Comparison of ENCODE assay signal across 21 cellular contexts in genomic region chr6:167229586-167229985, GRCh38.
DNase-seq lines count a peak whose midpoint lies in the region; ATAC-seq and TF ChIP-seq lines count a peak whose summit lies in the region.
"Had no signal": no experiment of that assay in that cellular context is flagged by ENCODE, and none has a peak within 500 bp of the region (broad histone marks: within the 10 kb centered on the region; RNA-seq: fewer than 3 reads in every experiment).

No MANE protein-coding gene starts in this region.

- H3K56ac ChIP-seq in mesendoderm (ENCODE audit: low read length), result peak overlapping the region; percentile 83

- peak overlapping the region; percentile 73 for H2BK120ac ChIP-seq in mesendoderm (ENCODE audit: low read depth, low read length)

- peak overlapping the region; percentile 18 for H3K4ac ChIP-seq in mesendoderm (ENCODE audit: low read depth, low read length)

- no peak overlapping the region for H3K27ac Mint-ChIP-seq in chondrocyte (ENCODE audit: unreplicated experiment)
- H3K27ac Mint-ChIP-seq: CD8-positive, alpha-beta memory T cell had no signal

- no peak overlapping the region for H4K8ac ChIP-seq in mesendoderm (ENCODE audit: low read depth, low read length)

- peaks cover 67% of the 10 kb centered on the region for H3K27me3 Mint-ChIP-seq in chondrocyte (ENCODE audit: low read depth)

- ATAC-seq in HG02885 (IDR thresholded peaks at IDR 0.05; ENCODE audit: poor library complexity, unreplicated experiment), result no peak
- ATAC-seq in GM19397 (IDR thresholded peaks at IDR 0.05; ENCODE audit: unreplicated experiment), result no peak

- H3K4me1 ChIP-seq in iPS DF 6.9 (ENCODE audit: control insufficient read depth, insufficient read depth, low read length) (peaks cover 7% of the 10 kb centered on the region), mesendoderm (ENCODE audit: control insufficient read depth, low read depth, low read length) (peaks cover 18% of the 10 kb centered on the region)
- H3K4me1 ChIP-seq: Peyer's patch, SJSA1 had no signal

- no peak for TF ChIP-seq CTCF in chondrocyte (IDR thresholded peaks at IDR 0.05)

- peak overlapping the region; percentile 28 for H3K18ac ChIP-seq in mesendoderm (ENCODE audit: low read length)

- H3K27me3 ChIP-seq in H7 (ENCODE audit: control insufficient read depth, insufficient read depth, low read length), result no peaks in the 10 kb centered on the region
- no peaks in the 10 kb centered on the region for H3K27me3 ChIP-seq in iPS DF 6.9 (ENCODE audit: control insufficient read depth, insufficient read depth, low read length)
- H3K27me3 ChIP-seq in mesendoderm (ENCODE audit: insufficient read depth, low read length, poor library complexity), result no peaks in the 10 kb centered on the region
- H3K27me3 ChIP-seq: Peyer's patch had no signal

- H3K79me2 ChIP-seq in mesendoderm (ENCODE audit: control insufficient read depth, insufficient read depth, low read length), result peaks cover 36% of the 10 kb centered on the region

- no peak for DNase-seq in H7
- peak; percentile 44 for DNase-seq in chondrocyte (ENCODE audit: low spot score)
- no peak for DNase-seq in iPS DF 6.9 (ENCODE audit: low read depth, low spot score)
- peak; percentile 65 for DNase-seq in mesendoderm
- DNase-seq in cerebellar cortex (ENCODE audit: low spot score), result no peak
- no peak for DNase-seq in ecto neural progenitor cell (ENCODE audit: low spot score)
- DNase-seq: AML-193; C1 segment of cervical spinal cord; Calu3; CD8-positive, alpha-beta memory T cell; DMS153; KBM-7; NCI-H1105; NCI-H2081; NCI-H2171; NCI-H524 treated with DMSO at 0.1 percent for 48 hours; NCI-H82; Peyer's patch had no signal

- peak overlapping the region; percentile 48 for H3K23ac ChIP-seq in mesendoderm (ENCODE audit: low read length)

- H3K4me3 Mint-ChIP-seq in chondrocyte (ENCODE audit: unreplicated experiment), result no peak overlapping the region
- H3K4me3 Mint-ChIP-seq: CD8-positive, alpha-beta memory T cell had no signal

- H2BK5ac ChIP-seq in mesendoderm (ENCODE audit: low read length), result peak overlapping the region; percentile 90

- no peak overlapping the region for H2BK15ac ChIP-seq in mesendoderm (replicated peaks; ENCODE audit: low read depth)

- H4K5ac ChIP-seq in mesendoderm (ENCODE audit: low read length), result peak overlapping the region; percentile 77

- H3K9me3 Mint-ChIP-seq in chondrocyte (ENCODE audit: low read depth), result no peaks in the 10 kb centered on the region
- H3K9me3 Mint-ChIP-seq: CD8-positive, alpha-beta memory T cell had no signal

- H3K36me3 Mint-ChIP-seq in chondrocyte (ENCODE audit: low read depth), result no peaks in the 10 kb centered on the region
- H3K36me3 Mint-ChIP-seq: CD8-positive, alpha-beta memory T cell had no signal

- H3K27ac ChIP-seq in iPS DF 6.9 (ENCODE audit: low read length) (no peak overlapping the region), mesendoderm (ENCODE audit: low read depth, low read length) (peak overlapping the region; percentile 66)
- H3K27ac ChIP-seq: Peyer's patch, SJSA1 had no signal

- H3K79me1 ChIP-seq in mesendoderm (ENCODE audit: low read length), result no peaks in the 10 kb centered on the region

- peak overlapping the region; percentile 35 for H3K4me2 ChIP-seq in mesendoderm (ENCODE audit: low read length)

- no peaks in the 10 kb centered on the region for H3K9me3 ChIP-seq in iPS DF 6.9 (ENCODE audit: control insufficient read depth, insufficient read depth, low read length)
- H3K9me3 ChIP-seq: Peyer's patch, SJSA1 had no signal

- no CpG with 5 or more reads among the region's 4 CpGs for WGBS in iPS DF 6.9 (ENCODE audit: insufficient coverage, insufficient read length)
- WGBS in mesendoderm (ENCODE audit: extremely low coverage, insufficient coverage, low lambda C conversion rate), result no CpG with 5 or more reads among the region's 4 CpGs

- H3K36me3 ChIP-seq in H7 (replicated peaks; ENCODE audit: control insufficient read depth, insufficient read depth, low read length), result peaks cover 3% of the 10 kb centered on the region
- peaks cover 4% of the 10 kb centered on the region; the same call in 1 of the 2 replicates for H3K36me3 ChIP-seq in iPS DF 6.9 (ENCODE audit: control insufficient read depth, insufficient read depth, low read length)
- no peaks in the 10 kb centered on the region for H3K36me3 ChIP-seq in mesendoderm (ENCODE audit: control insufficient read depth, insufficient read depth, low read length)
- H3K36me3 ChIP-seq: Peyer's patch, SJSA1 had no signal

- H2AK5ac ChIP-seq in mesendoderm (ENCODE audit: low read length), result peak overlapping the region; percentile 57

- no peaks in the 10 kb centered on the region for H3K4me1 Mint-ChIP-seq in chondrocyte (ENCODE audit: low read depth)
- H3K4me1 Mint-ChIP-seq: CD8-positive, alpha-beta memory T cell had no signal

- peak overlapping the region; percentile 68 for H3K9ac ChIP-seq in mesendoderm (ENCODE audit: low read length)

- peak overlapping the region; percentile 71 for H3K4me3 ChIP-seq in H7 (ENCODE audit: insufficient read depth, low read depth, low read length)
- peak overlapping the region; percentile 88 for H3K4me3 ChIP-seq in iPS DF 6.9 (ENCODE audit: low read length)
- peak overlapping the region; percentile 17 for H3K4me3 ChIP-seq in mesendoderm (ENCODE audit: low read length)
- H3K4me3 ChIP-seq: Peyer's patch, SJSA1 had no signal

Comparison
In these comparisons a context has a peak if more than half of its experiments do, and no peak if none do; other contexts are left out.
1. DNase-seq: peak in chondrocyte (single experiment) and mesendoderm (single experiment); none in H7 (single experiment), iPS DF 6.9 (single experiment), cerebellar cortex (single experiment) and ecto neural progenitor cell (single experiment).
2. H3K4me3 ChIP-seq: peak in every context shown above with its lines; median percentile 88 in iPS DF 6.9; 71 in H7; 17 in mesendoderm.